Comparison of ENCODE assay signal across 8 cellular contexts in genomic region chr12:51218607-51219161, GRCh38. TPM values are rescaled to one million over a fixed set of nuclear protein-coding genes. Genes with fewer than 3 reads are reported as not detected.
A peak's percentile ranks its signal among the peaks of the same experiment; 100 is the strongest.
DNase-seq lines count a peak whose midpoint lies in the region; ATAC-seq and TF ChIP-seq lines count a peak whose summit lies in the region.

No MANE protein-coding gene starts in this region.

- H3K9me3 Mint-ChIP-seq in activated T-cell treated with anti-CD3 and anti-CD28 coated beads, Interleukin-2, amount 50 U/mL, for 4 hours = no peaks in the 10 kb centered on the region

- no peak overlapping the region for H2AFZ ChIP-seq in trophoblast cell (ENCODE audit: insufficient read depth, low read length, poor library complexity)

- H3K23ac ChIP-seq in trophoblast cell (ENCODE audit: low read length) = no peak overlapping the region

- H3K4me1 ChIP-seq in foreskin keratinocyte (peaks cover 8% of the 10 kb centered on the region), trophoblast cell (ENCODE audit: control insufficient read depth in 1 of 2, insufficient read depth in 2 of 2, low read length in 2 of 2) (peaks cover 4 to 10% of the 10 kb centered on the region in 2 experiments)

- H3K18ac ChIP-seq in trophoblast cell (ENCODE audit: low read length) = no peak overlapping the region

- H3K79me2 ChIP-seq in trophoblast cell (ENCODE audit: control insufficient read depth, insufficient read depth, low read length, poor library complexity) = peaks cover 2% of the 10 kb centered on the region

- no peak for DNase-seq in activated T-cell treated with anti-CD3 and anti-CD28 coated beads, Interleukin-2, amount 50 U/mL, for 4 hours
- DNase-seq in activated T-cell treated with anti-CD3 and anti-CD28 coated beads, Interleukin-2, amount 50 U/mL, for 1 hour = no peak
- DNase-seq in foreskin keratinocyte (no peak), trophoblast cell (peak in 1 of 2 donors; percentile 18), omental fat pad (ENCODE audit: low spot score) (no peak)
- no peak for DNase-seq in stimulated activated naive CD4-positive, alpha-beta T cell (lab: John Stamatoyannopoulos, UW)

- no peaks in the 10 kb centered on the region for H3K27me3 Mint-ChIP-seq in activated T-cell treated with anti-CD3 and anti-CD28 coated beads, Interleukin-2, amount 50 U/mL, for 4 hours (ENCODE audit: low read depth)

- H3K4me3 Mint-ChIP-seq in activated T-cell treated with anti-CD3 and anti-CD28 coated beads, Interleukin-2, amount 50 U/mL, for 4 hours = peak overlapping the region; percentile 92

- no peak overlapping the region for H2BK120ac ChIP-seq in trophoblast cell (ENCODE audit: insufficient read depth, low read length, poor library complexity)

- H3K27me3 ChIP-seq in foreskin keratinocyte (no peaks in the 10 kb centered on the region), trophoblast cell (ENCODE audit: insufficient read depth, low read length) (no peaks in the 10 kb centered on the region)

- H3K4me3 ChIP-seq in WI38 (ENCODE audit: low read depth, low read length) (peak overlapping the region; percentile 74), trophoblast cell (ENCODE audit: low read depth, low read length) (no peak overlapping the region)

- peak overlapping the region; percentile 82 for H3K27ac ChIP-seq in foreskin keratinocyte
- no peak overlapping the region for H3K27ac ChIP-seq in trophoblast cell (ENCODE audit: low read depth, low read length)

- WGBS in trophoblast cell (ENCODE audit: extremely low coverage, insufficient coverage, insufficient read length) = no CpG with 5 or more reads among the region's 10 CpGs

- TF ChIP-seq CTCF in WI38 (IDR thresholded peaks at IDR 0.05; ENCODE audit: low read depth, low read length) (no peak), foreskin keratinocyte (conservative IDR thresholded peaks at IDR 0.05) (no peak), omental fat pad (IDR thresholded peaks at IDR 0.05) (no peak)

- H3K36me3 ChIP-seq in trophoblast cell (ENCODE audit: control insufficient read depth in 1 of 2, insufficient read depth in 2 of 2, low read length in 2 of 2) = no peaks in the 10 kb centered on the region

- H2AK5ac ChIP-seq in trophoblast cell (ENCODE audit: low read length) = no peak overlapping the region

- no peak overlapping the region for H4K12ac ChIP-seq in trophoblast cell (ENCODE audit: low read depth, low read length)

- H2BK5ac ChIP-seq in trophoblast cell (ENCODE audit: low read depth, low read length, poor library complexity) = no peak overlapping the region

- H3K4me2 ChIP-seq in trophoblast cell (ENCODE audit: low read length) = peak overlapping the region; percentile 80

- H3K9me3 ChIP-seq in trophoblast cell (ENCODE audit: insufficient read depth, low read depth, low read length) = no peaks in the 10 kb centered on the region

- H4K8ac ChIP-seq in trophoblast cell (ENCODE audit: low read depth, low read length) = peak overlapping the region; percentile 72

- no peak overlapping the region for H2BK12ac ChIP-seq in trophoblast cell (ENCODE audit: low read length)

- peaks cover 4% of the 10 kb centered on the region for H3K36me3 Mint-ChIP-seq in activated T-cell treated with anti-CD3 and anti-CD28 coated beads, Interleukin-2, amount 50 U/mL, for 4 hours (ENCODE audit: insufficient read depth)

- peak overlapping the region; percentile 67 for H4K91ac ChIP-seq in trophoblast cell (ENCODE audit: low read depth, low read length)

- ATAC-seq in activated T-cell treated with anti-CD3 and anti-CD28 coated beads, Interleukin-2, amount 50 U/mL, for 4 hours = no peak
- ATAC-seq in foreskin keratinocyte (no peak), HG02938 (IDR thresholded peaks at IDR 0.05; ENCODE audit: unreplicated experiment) (no peak), omental fat pad (ENCODE audit: low FRiP score) (no peak)

- peaks cover 19% of the 10 kb centered on the region for H3K4me1 Mint-ChIP-seq in activated T-cell treated with anti-CD3 and anti-CD28 coated beads, Interleukin-2, amount 50 U/mL, for 4 hours (ENCODE audit: low read depth)

- H3K79me1 ChIP-seq in trophoblast cell (ENCODE audit: low read length) = peaks cover 9% of the 10 kb centered on the region

- H3K14ac ChIP-seq in trophoblast cell (ENCODE audit: low read length) = no peak overlapping the region

- H3K4ac ChIP-seq in trophoblast cell (ENCODE audit: low read depth, low read length) = no peak overlapping the region

- no peak overlapping the region for H3K9ac ChIP-seq in trophoblast cell (ENCODE audit: low read length)

RNA-seq across cellular contexts. Expression of gene POU6F1, which starts 0.8 kb away (rescaled TPM):
- 1 to 10 TPM; 4.1 to 8.5 (median 7.2) TPM for total RNA-seq in activated T-cell treated with anti-CD3 and anti-CD28 coated beads, Interleukin-2, amount 50 U/mL, for 4 hours
- 1.1 and 1.3 TPM in 2 replicates for total RNA-seq in foreskin keratinocyte
- 0.60 and 1.1 TPM in 2 replicates for polyA plus RNA-seq in foreskin keratinocyte
- 4.6 and 5.9 TPM in 2 replicates for polyA plus RNA-seq in trophoblast cell (2013)
- 10 to 100 TPM in 2 of 4 donors, 1 to 10 TPM in 2; 5.8 to 14.8 (median 8.5) TPM for total RNA-seq in omental fat pad

RNA-seq across cellular contexts. Expression of gene DAZAP2, which starts 19.9 kb away (rescaled TPM):
- total RNA-seq in activated T-cell treated with anti-CD3 and anti-CD28 coated beads, Interleukin-2, amount 50 U/mL, for 4 hours = 100 to 1,000 TPM; 143 to 145 (median 145) TPM
- total RNA-seq in foreskin keratinocyte (145 and 152 TPM in 2 replicates), omental fat pad (100 to 1,000 TPM; 213 to 277 (median 235) TPM)
- polyA plus RNA-seq in foreskin keratinocyte = 91.0 and 105 TPM in 2 replicates
- polyA plus RNA-seq in trophoblast cell (2013) = 132 and 144 TPM in 2 replicates

RNA-seq across cellular contexts. Expression of gene TFCP2, which starts 45.7 kb away (rescaled TPM):
- total RNA-seq in activated T-cell treated with anti-CD3 and anti-CD28 coated beads, Interleukin-2, amount 50 U/mL, for 4 hours = 10 to 100 TPM; 32.9 to 33.7 (median 33.1) TPM
- total RNA-seq in foreskin keratinocyte (19.4 and 19.9 TPM in 2 replicates), omental fat pad (10 to 100 TPM; 10.1 to 14.3 (median 12.2) TPM)
- polyA plus RNA-seq in foreskin keratinocyte = 15.3 and 16.4 TPM in 2 replicates
- polyA plus RNA-seq in trophoblast cell (2013) = 19.4 and 20.9 TPM in 2 replicates

RNA-seq across cellular contexts. Expression of gene SMAGP, which starts 51.5 kb away (rescaled TPM):
- under 1 TPM; 0.76 to 0.87 (median 0.79) TPM for total RNA-seq in activated T-cell treated with anti-CD3 and anti-CD28 coated beads, Interleukin-2, amount 50 U/mL, for 4 hours
- 30.9 and 35.1 TPM in 2 replicates for total RNA-seq in foreskin keratinocyte
- 41.6 and 44.9 TPM in 2 replicates for polyA plus RNA-seq in foreskin keratinocyte
- polyA plus RNA-seq in trophoblast cell (2013) = 119 and 122 TPM in 2 replicates
- total RNA-seq in omental fat pad = 10 to 100 TPM in 2 of 4 donors, 1 to 10 TPM in 2; 3.8 to 12.0 (median 7.0) TPM
